Comparison of ENCODE assay signal across 30 cellular contexts in the genomic region with DNA sequence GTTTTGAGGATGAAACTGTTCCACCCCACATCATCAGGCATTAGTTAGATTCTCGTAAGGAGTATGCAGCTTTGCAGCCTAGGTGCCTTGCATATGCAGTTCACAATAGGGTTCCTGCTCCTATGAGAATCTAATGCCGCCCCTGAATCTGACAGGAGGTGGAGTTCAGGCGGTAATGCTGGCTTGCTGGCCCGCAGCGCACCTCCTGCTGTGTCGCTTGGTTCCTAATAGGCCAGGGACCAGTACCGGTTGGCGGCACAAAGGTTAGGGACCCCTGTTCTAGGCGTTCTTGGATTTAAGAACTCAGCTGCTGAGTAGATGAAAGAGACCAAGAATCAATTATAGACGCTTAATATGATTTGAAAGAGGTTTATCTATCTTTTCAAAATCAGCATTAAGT.
"Had no signal": no experiment of that assay in that cellular context is flagged by ENCODE, and none has a peak within 500 bp of the region (broad histone marks: within the 10 kb centered on the region; RNA-seq: fewer than 3 reads in every experiment).

No MANE protein-coding gene starts in this region.

- H2AFZ ChIP-seq: parathyroid adenoma had no signal

- H3K27ac ChIP-seq: epithelial cell of prostate, gastrocnemius medialis, heart left ventricle, parathyroid adenoma, right atrium auricular region, stomach, thyroid gland, vagina had no signal

- H3K4me1 ChIP-seq: gastrocnemius medialis, heart left ventricle, parathyroid adenoma, right atrium auricular region, stomach, thyroid gland, vagina had no signal

- H3K79me2 ChIP-seq: parathyroid adenoma had no signal

- H3K4me3 Mint-ChIP-seq: immature natural killer cell; memory B cell; naive B cell; natural killer cell treated with Interleukin-12 subunit alpha and Interleukin-12 subunit beta and Interleukin-15 and Interleukin-18, amount 100 ng/mL, for 72 hours; neural crest cell had no signal

- H3K4me2 ChIP-seq: smooth muscle cell had no signal

- H3K4me1 Mint-ChIP-seq: immature natural killer cell, memory B cell, naive B cell, neural crest cell had no signal

- H3K4me3 ChIP-seq: gastrocnemius medialis, heart left ventricle, lung, right atrium auricular region, smooth muscle cell, stomach, thyroid gland, vagina had no signal

- DNase-seq: cerebellar nuclear complex; cortex of kidney; foreskin fibroblast; gastrocnemius medialis; heart left ventricle; hippocampal formation; immature natural killer cell; islet precursor cell; naive B cell; stimulated activated CD4-positive, alpha-beta T cell treated with anti-CD3 and anti-CD28 coated beads, Interleukin-12 subunit alpha, Interleukin-12 subunit beta, amount 100 ng/mL, for 4 hours; stimulated activated CD4-positive, alpha-beta T cell treated with anti-CD3 and anti-CD28 coated beads, Interleukin-1b, Interleukin-23, amount 100 ng/mL, for 48 hours; stimulated activated CD4-positive, alpha-beta T cell treated with anti-CD3 and anti-CD28 coated beads, Interleukin-4, amount 100 ng/mL, for 1 hour; stimulated activated CD8-positive, alpha-beta memory T cell treated with anti-CD3 and anti-CD28 coated beads, Interleukin-4, amount 100 ng/mL, for 48 hours; stimulated activated naive CD4-positive, alpha-beta T cell treated with Interleukin-2 at 50 U/mL for 16 hours; stomach; thyroid gland; trophoblast cell had no signal

- H3K36me3 ChIP-seq: gastrocnemius medialis, heart left ventricle, right atrium auricular region, stomach, thyroid gland, vagina had no signal

- H3K9ac ChIP-seq: parathyroid adenoma had no signal

- H3K27ac Mint-ChIP-seq: immature natural killer cell; memory B cell; naive B cell; natural killer cell treated with Interleukin-12 subunit alpha and Interleukin-12 subunit beta and Interleukin-15 and Interleukin-18, amount 100 ng/mL, for 72 hours; progenitor cell of endocrine pancreas had no signal

- ATAC-seq: esophagus mucosa; gastrocnemius medialis; heart left ventricle; left lobe of liver; natural killer cell treated with Interleukin-12 subunit alpha and Interleukin-12 subunit beta and Interleukin-15 and Interleukin-18, amount 100 ng/mL, for 72 hours; sciatic nerve had no signal

- H3K9me3 ChIP-seq: gastrocnemius medialis, heart left ventricle, right atrium auricular region, stomach, thyroid gland, vagina had no signal

- H3K27me3 Mint-ChIP-seq: memory B cell; naive B cell; natural killer cell treated with Interleukin-12 subunit alpha and Interleukin-12 subunit beta and Interleukin-15 and Interleukin-18, amount 100 ng/mL, for 72 hours; progenitor cell of endocrine pancreas had no signal

- H3K27me3 ChIP-seq: gastrocnemius medialis, heart left ventricle, right atrium auricular region, stomach, thyroid gland, vagina had no signal

- H3K36me3 Mint-ChIP-seq: immature natural killer cell; memory B cell; naive B cell; natural killer cell treated with Interleukin-12 subunit alpha and Interleukin-12 subunit beta and Interleukin-15 and Interleukin-18, amount 100 ng/mL, for 72 hours had no signal

- H3K9me3 Mint-ChIP-seq: memory B cell; naive B cell; natural killer cell treated with Interleukin-12 subunit alpha and Interleukin-12 subunit beta and Interleukin-15 and Interleukin-18, amount 100 ng/mL, for 72 hours had no signal
